In the genomic region with DNA sequence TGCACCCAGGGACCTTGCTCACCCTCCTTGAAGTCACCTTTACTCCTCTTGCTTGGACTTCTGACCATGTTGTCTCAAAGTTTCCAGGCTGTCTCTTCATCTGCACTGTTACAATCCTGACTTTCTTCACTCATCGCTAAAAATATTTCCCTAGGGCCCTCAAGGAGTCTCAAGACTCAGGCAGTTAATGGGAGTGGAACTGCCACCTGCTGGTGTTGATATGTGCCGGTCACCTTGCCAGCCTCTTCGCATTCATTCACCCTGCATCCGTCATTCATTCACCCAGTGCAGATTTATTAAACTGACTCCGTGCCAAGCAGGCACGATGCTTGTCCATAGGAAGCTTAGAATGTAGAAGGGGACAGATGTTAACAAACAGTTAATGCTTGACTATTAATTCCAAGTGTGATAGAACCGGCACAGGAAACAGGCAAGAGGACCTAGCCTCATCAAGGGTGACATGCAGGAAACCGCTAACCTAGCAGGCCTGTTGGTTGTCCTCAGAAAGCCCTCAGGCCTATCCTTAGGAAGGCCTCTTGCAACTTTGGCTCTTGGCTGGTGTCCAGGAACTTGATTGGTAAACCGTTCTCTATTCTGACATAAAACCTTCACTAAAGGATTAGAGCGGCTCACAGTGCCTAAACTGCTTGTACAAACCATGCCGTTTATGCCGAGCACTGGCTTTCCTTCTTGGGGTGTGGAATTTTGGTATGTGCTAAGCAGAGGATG, we compare ENCODE assay signal across 23 cellular contexts.
DNase-seq lines count a peak whose midpoint lies in the region; ATAC-seq and TF ChIP-seq lines count a peak whose summit lies in the region.
"Had no signal": no experiment of that assay in that cellular context is flagged by ENCODE, and none has a peak within 500 bp of the region (broad histone marks: within the 10 kb centered on the region; RNA-seq: fewer than 3 reads in every experiment).

No MANE protein-coding gene starts in this region.

- H3K9ac ChIP-seq in colonic mucosa (ENCODE audit: low read depth in 2 of 2, low read length in 2 of 2): no peak overlapping the region
- H3K9ac ChIP-seq: KMS-11, parathyroid adenoma had no signal

- H3K4me1 ChIP-seq in colonic mucosa: no peaks in the 10 kb centered on the region
- H3K4me1 ChIP-seq: body of pancreas, parathyroid adenoma, Peyer's patch, upper lobe of left lung had no signal

- no peaks in the 10 kb centered on the region for H3K9me3 ChIP-seq in WERI-Rb-1 (ENCODE audit: severe bottlenecking)
- H3K9me3 ChIP-seq in colonic mucosa: no peaks in the 10 kb centered on the region
- H3K9me3 ChIP-seq: body of pancreas, Peyer's patch, upper lobe of left lung had no signal

- H3K36me3 Mint-ChIP-seq in endothelial cell (ENCODE audit: low read depth, unreplicated experiment): no peaks in the 10 kb centered on the region
- H3K36me3 Mint-ChIP-seq: activated naive CD8-positive, alpha-beta T cell treated with anti-CD3 and anti-CD28 coated beads for 36 hours; CD14-positive monocyte; natural killer cell treated with Interleukin-12 subunit alpha and Interleukin-12 subunit beta and Interleukin-15 and Interleukin-18, amount 100 ng/mL, for 72 hours had no signal

- H3K4me1 Mint-ChIP-seq in endothelial cell (ENCODE audit: unreplicated experiment): no peaks in the 10 kb centered on the region

- peaks cover 5% of the 10 kb centered on the region for H3K27me3 Mint-ChIP-seq in endothelial cell (ENCODE audit: unreplicated experiment)

- DNase-seq in DMS79 treated with DMSO at 0.1 percent for 48 hours (lab: John Stamatoyannopoulos, UW) (peak; percentile 59), M059J (ENCODE audit: low read depth) (peak; percentile 73), WERI-Rb-1 (peak; percentile 47), kidney tubule cell (ENCODE audit: low spot score) (peak; percentile 42), DMS53 (lab: John Stamatoyannopoulos, UW) (no peak), colonic mucosa (no peak), endothelial cell (ENCODE audit: low spot score) (no peak)
- DNase-seq: ACHN; activated naive CD8-positive, alpha-beta T cell treated with anti-CD3 and anti-CD28 coated beads for 36 hours; body of pancreas; effector memory CD8-positive, alpha-beta T cell; HCEC 1CT; NCI-H510A; NK-92 treated with Interleukin-12 subunit alpha and Interleukin-12 subunit beta, amount 100 ng/mL, for 24 hours; Peyer's patch; stimulated activated CD8-positive, alpha-beta memory T cell treated with anti-CD3 and anti-CD28 coated beads, Interleukin-4, amount 100 ng/mL, for 48 hours had no signal

- H3K36me3 ChIP-seq in WERI-Rb-1: no peaks in the 10 kb centered on the region
- H3K36me3 ChIP-seq in colonic mucosa: no peaks in the 10 kb centered on the region
- H3K36me3 ChIP-seq: Peyer's patch, upper lobe of left lung had no signal

- no peaks in the 10 kb centered on the region for H3K9me3 Mint-ChIP-seq in endothelial cell (ENCODE audit: unreplicated experiment)
- H3K9me3 Mint-ChIP-seq: effector memory CD8-positive, alpha-beta T cell; natural killer cell treated with Interleukin-12 subunit alpha and Interleukin-12 subunit beta and Interleukin-15 and Interleukin-18, amount 100 ng/mL, for 72 hours had no signal

- no peak for ATAC-seq in HG03108 (IDR thresholded peaks at IDR 0.05; ENCODE audit: unreplicated experiment)
- ATAC-seq: body of pancreas; effector memory CD8-positive, alpha-beta T cell; left lobe of liver; natural killer cell treated with Interleukin-12 subunit alpha and Interleukin-12 subunit beta and Interleukin-15 and Interleukin-18, amount 100 ng/mL, for 72 hours had no signal

- no peak overlapping the region for H3K4me3 ChIP-seq in WERI-Rb-1 (ENCODE audit: low read depth, low read length)
- no peak overlapping the region for H3K4me3 ChIP-seq in colonic mucosa
- H3K4me3 ChIP-seq: body of pancreas, Peyer's patch, upper lobe of left lung had no signal

- H3K4me3 Mint-ChIP-seq in endothelial cell (ENCODE audit: unreplicated experiment): no peak overlapping the region
- H3K4me3 Mint-ChIP-seq: activated naive CD8-positive, alpha-beta T cell treated with anti-CD3 and anti-CD28 coated beads for 36 hours; CD14-positive monocyte; effector memory CD8-positive, alpha-beta T cell; natural killer cell treated with Interleukin-12 subunit alpha and Interleukin-12 subunit beta and Interleukin-15 and Interleukin-18, amount 100 ng/mL, for 72 hours had no signal

- H3K27ac Mint-ChIP-seq in endothelial cell (ENCODE audit: unreplicated experiment): no peak overlapping the region
- H3K27ac Mint-ChIP-seq: activated naive CD8-positive, alpha-beta T cell treated with anti-CD3 and anti-CD28 coated beads for 36 hours; effector memory CD8-positive, alpha-beta T cell; natural killer cell treated with Interleukin-12 subunit alpha and Interleukin-12 subunit beta and Interleukin-15 and Interleukin-18, amount 100 ng/mL, for 72 hours had no signal

- H3K27ac ChIP-seq in WERI-Rb-1 (no peak overlapping the region), colonic mucosa (no peak overlapping the region)
- H3K27ac ChIP-seq: body of pancreas, KMS-11, parathyroid adenoma, Peyer's patch, upper lobe of left lung had no signal

- TF ChIP-seq CTCF in WERI-Rb-1 (IDR thresholded peaks at IDR 0.05; ENCODE audit: low read depth, low read length): peak; percentile 27; the same call in 1 of the 2 replicates
- no peak for TF ChIP-seq CTCF in colonic mucosa (IDR thresholded peaks at IDR 0.05)
- no peak for TF ChIP-seq CTCF in endothelial cell (IDR thresholded peaks at IDR 0.05; ENCODE audit: unreplicated experiment)

- H3K27me3 ChIP-seq in WERI-Rb-1 (ENCODE audit: insufficient read depth, low read depth, severe bottlenecking): no peaks in the 10 kb centered on the region
- H3K27me3 ChIP-seq in colonic mucosa: no peaks in the 10 kb centered on the region
- H3K27me3 ChIP-seq: body of pancreas, Peyer's patch, upper lobe of left lung had no signal

- intact Hi-C loops in colonic mucosa (cut with DNase I): no loop called here

Comparison
In these comparisons a context has a peak if more than half of its experiments do, and no peak if none do; other contexts are left out.
1. DNase-seq: peak in DMS79 treated with DMSO at 0.1 percent for 48 hours (single experiment), M059J (single experiment), WERI-Rb-1 (single experiment) and kidney tubule cell (single experiment); none in DMS53 (single experiment), colonic mucosa (single experiment) and endothelial cell (single experiment).